ENCODE assay signal across 1 cellular context in genomic region chr12:2289525-2289924, GRCh38.
TF ChIP-seq lines count a peak whose summit lies in the region.

No MANE protein-coding gene starts in this region.

TF ChIP-seq in IMR-90, 13 proteins besides CTCF, POLR2A, EP300 and RAD21 (continued from another document):
- TF ChIP-seq ELK1 (IDR thresholded peaks at IDR 0.05; ENCODE audit: borderline replicate concordance, low read depth, low read length) (no peak), BHLHE40 (IDR thresholded peaks at IDR 0.05; ENCODE audit: low read depth, low read length) (no peak), NFE2L2 (IDR thresholded peaks at IDR 0.05; ENCODE audit: low read depth, low read length) (no peak), CHD1 (IDR thresholded peaks at IDR 0.05; ENCODE audit: low read depth, low read length) (no peak), RFX5 (IDR thresholded peaks at IDR 0.05; ENCODE audit: low read depth, low read length) (no peak), FOS (IDR thresholded peaks at IDR 0.05; ENCODE audit: low read depth, low read length) (no peak), CEBPB (IDR thresholded peaks at IDR 0.05; ENCODE audit: low read depth, low read length) (no peak)
